ENCODE assay signal across 8 cellular contexts in the genomic region with DNA sequence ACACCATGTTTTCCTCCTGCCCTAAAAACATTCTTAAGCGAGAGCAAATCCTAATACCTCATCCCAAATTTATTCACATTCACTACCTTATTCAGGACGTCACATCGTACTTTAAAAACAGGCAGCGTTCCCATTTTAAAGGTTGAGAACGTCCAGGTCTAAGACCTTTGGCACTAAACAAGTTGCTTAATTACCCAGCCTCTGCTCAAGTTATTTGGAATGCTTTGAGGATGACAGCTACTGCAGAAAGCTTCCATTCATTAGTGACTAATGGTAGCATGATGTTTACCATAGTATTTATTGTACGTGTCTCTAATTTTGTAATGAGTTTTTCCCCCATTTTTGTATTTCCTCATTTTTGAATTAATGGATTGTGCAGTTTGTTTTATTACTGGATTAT. TPM values are rescaled to one million over a fixed set of nuclear protein-coding genes. Genes with fewer than 3 reads are reported as not detected.
A peak's percentile ranks its signal among the peaks of the same experiment; 100 is the strongest.
DNase-seq lines count a peak whose midpoint lies in the region; ATAC-seq and TF ChIP-seq lines count a peak whose summit lies in the region.

No MANE protein-coding gene starts in this region.

- H3K36me3 Mint-ChIP-seq in natural killer cell = no peaks in the 10 kb centered on the region

- ATAC-seq in natural killer cell (no peak), HG02840 (IDR thresholded peaks at IDR 0.05; ENCODE audit: low FRiP score, unreplicated experiment) (no peak), GM18505 (IDR thresholded peaks at IDR 0.05; ENCODE audit: unreplicated experiment) (no peak)

- peak overlapping the region; percentile 99 for H3K4me3 Mint-ChIP-seq in natural killer cell

- H3K27ac ChIP-seq in C4-2B = peak overlapping the region; percentile 97

- H3K27me3 Mint-ChIP-seq in natural killer cell (ENCODE audit: low read depth in 2 of 2) = no peaks in the 10 kb centered on the region

- no peak for TF ChIP-seq POLR2A in GM18505 (IDR thresholded peaks at IDR 0.05; ENCODE audit: borderline replicate concordance, extremely low read depth, insufficient read depth, insufficient read length)

- intact Hi-C loops in natural killer cell (cut with micrococcal nuclease) = loop anchor here (10.0 kb wide), 1 partner anchor 1961 kb away; a partner anchor contains a TSS

- peak; percentile 32 for DNase-seq in LoVo (ENCODE audit: low spot score)
- DNase-seq in dermis blood vessel endothelial cell = peak; percentile 29
- no peak for DNase-seq in natural killer cell
- no peak for DNase-seq in NCI-H510A treated with DMSO at 0.1 percent for 48 hours (lab: John Stamatoyannopoulos, UW)
- no peak for DNase-seq in A172 (ENCODE audit: low spot score)

- TF ChIP-seq CTCF in C4-2B (conservative IDR thresholded peaks at IDR 0.05) = no peak
- TF ChIP-seq CTCF in natural killer cell (IDR thresholded peaks at IDR 0.05) = no peak

- no peaks in the 10 kb centered on the region for H3K9me3 Mint-ChIP-seq in natural killer cell

- peak overlapping the region; percentile 96 to 99 for H3K27ac Mint-ChIP-seq in natural killer cell

- peaks cover 68 to 69% of the 10 kb centered on the region in 2 donors for H3K4me1 Mint-ChIP-seq in natural killer cell

RNA-seq across cellular contexts. Expression of a gene that starts 1.5 kb away (rescaled TPM):
- total RNA-seq in dermis blood vessel endothelial cell (44.1 and 44.3 TPM in 2 replicates), natural killer cell (10 to 100 TPM; 35.6 to 39.5 (median 36.7) TPM)
- 18.8 and 20.3 TPM in 2 replicates for total RNA-seq in A172 (2014; rRNA removed; shearing (Covaris generic))

Comparison
In these comparisons a context has a peak if more than half of its experiments do, and no peak if none do; other contexts are left out.
1. DNase-seq: peak in LoVo (single experiment) and dermis blood vessel endothelial cell (single experiment); none in natural killer cell (single experiment), NCI-H510A treated with DMSO at 0.1 percent for 48 hours (single experiment) and A172 (single experiment).